1 cellular context compared by ENCODE assay signal in genomic region chr14:94450722-94451090, GRCh38.
TF ChIP-seq lines count a peak whose summit lies in the region.

No MANE protein-coding gene starts in this region.

TF ChIP-seq in liver, 16 proteins besides CTCF, POLR2A, EP300 and RAD21 (continued from another document):
- no peak for TF ChIP-seq REST (IDR thresholded peaks at IDR 0.05)
- no peak for TF ChIP-seq NR2F2 (IDR thresholded peaks at IDR 0.05)
- TF ChIP-seq FOXA1 (IDR thresholded peaks at IDR 0.05), result no peak
- no peak for TF ChIP-seq RXRA (IDR thresholded peaks at IDR 0.05)
- TF ChIP-seq ATF3 (IDR thresholded peaks at IDR 0.05), result no peak
- no peak for TF ChIP-seq FOXA2 (IDR thresholded peaks at IDR 0.05)
